In the genomic region with DNA sequence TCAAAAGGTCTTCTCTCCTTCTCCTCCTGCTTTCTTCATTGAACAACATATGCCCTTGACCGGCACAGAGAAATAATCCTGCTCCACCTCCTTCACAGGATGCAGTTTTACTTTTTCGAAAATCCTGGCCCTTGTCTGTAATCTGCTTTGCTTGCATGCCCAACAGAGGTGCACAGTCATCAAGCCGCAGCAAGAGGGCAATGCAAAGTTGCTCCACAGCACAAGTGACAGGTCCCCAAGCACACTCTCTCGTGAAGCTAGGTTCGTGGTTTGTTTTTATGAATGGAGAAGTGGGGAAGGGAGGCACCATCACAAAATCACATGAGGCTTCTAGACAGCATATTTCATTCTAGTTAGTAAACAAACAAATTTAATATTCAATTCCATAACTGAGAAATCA, we compare ENCODE assay signal across 10 cellular contexts.
DNase-seq lines count a peak whose midpoint lies in the region; ATAC-seq and TF ChIP-seq lines count a peak whose summit lies in the region.
"Had no signal": no experiment of that assay in that cellular context is flagged by ENCODE, and none has a peak within 500 bp of the region (broad histone marks: within the 10 kb centered on the region; RNA-seq: fewer than 3 reads in every experiment).

No MANE protein-coding gene starts in this region.

- no peak for TF ChIP-seq POLR2A in ovary (IDR thresholded peaks at IDR 0.05)

- ATAC-seq in GM18498 (IDR thresholded peaks at IDR 0.05; ENCODE audit: unreplicated experiment) = peak; percentile 84
- peak; percentile 60 for ATAC-seq in GM21367 (IDR thresholded peaks at IDR 0.05; ENCODE audit: unreplicated experiment)
- peak; percentile 74 for ATAC-seq in HG03442 (IDR thresholded peaks at IDR 0.05; ENCODE audit: unreplicated experiment)

- TF ChIP-seq CTCF in epithelial cell of esophagus (IDR thresholded peaks at IDR 0.05; ENCODE audit: insufficient read depth, low read depth, low read length, missing control alignments) (peak; percentile 40), ovary (IDR thresholded peaks at IDR 0.05) (no peak)

- H3K27me3 ChIP-seq in ovary = peaks cover 4% of the 10 kb centered on the region

- peak; percentile 9 for DNase-seq in epithelial cell of esophagus (ENCODE audit: low read depth)
- no peak for DNase-seq in ovary
- no peak for DNase-seq in stimulated activated CD4-positive, alpha-beta T cell treated with anti-CD3 and anti-CD28 coated beads, Interleukin-2, amount 100 ng/mL, for 24 hours
- no peak for DNase-seq in SW480 (ENCODE audit: low spot score)
- DNase-seq in NCI-H748 treated with DMSO at 0.1 percent for 48 hours (lab: John Stamatoyannopoulos, UW) = no peak
- DNase-seq: erythroblast, NCI-H146 had no signal

- H3K9me3 ChIP-seq in ovary = no peaks in the 10 kb centered on the region

- H3K36me3 ChIP-seq in ovary = no peaks in the 10 kb centered on the region

- no peak overlapping the region for H3K4me3 ChIP-seq in epithelial cell of esophagus (ENCODE audit: low read length)
- H3K4me3 ChIP-seq in ovary = no peak overlapping the region

- 71 to 79% (median 78%) methylated on average over 5 of the region's 5 CpGs for WGBS in ovary, 3 donors

- no peak for TF ChIP-seq EP300 in ovary (IDR thresholded peaks at IDR 0.05)

- H3K27ac ChIP-seq in ovary = no peak overlapping the region

- intact Hi-C loops in ovary (cut with DNase I) = no loop called here

- H3K4me1 ChIP-seq in ovary (ENCODE audit: insufficient read depth) = no peaks in the 10 kb centered on the region
